Comparison of ENCODE assay signal across 25 cellular contexts in genomic region chr4:119661231-119661630, GRCh38.
"Had no signal": no experiment of that assay in that cellular context is flagged by ENCODE, and none has a peak within 500 bp of the region (broad histone marks: within the 10 kb centered on the region; RNA-seq: fewer than 3 reads in every experiment).

No MANE protein-coding gene starts in this region.

- DNase-seq: cortex of kidney; effector memory CD8-positive, alpha-beta T cell; erythroblast; esophagus squamous epithelium; hypothalamus; immature natural killer cell; islet precursor cell; kidney glomerular epithelial cell; left ventricle myocardium superior; lower lobe of right lung; natural killer cell; sigmoid colon; spleen; stimulated activated CD4-positive, alpha-beta T cell treated with anti-CD3 and anti-CD28 coated beads, Interleukin-4, amount 100 ng/mL, for 4 hours; stimulated activated naive CD8-positive, alpha-beta T cell treated with anti-CD3 and anti-CD28 coated beads, Interleukin-15, Interleukin-2, amounts not matched to agents 100 U/mL and 50 U/mL, for 24 hours; substantia nigra; testis; tibial artery; upper lobe of right lung; uterus had no signal

- H3K27ac ChIP-seq: esophagus squamous epithelium, lower lobe of right lung, neutrophil, parathyroid adenoma, right atrium auricular region, sigmoid colon, spleen, testis, tibial artery, upper lobe of right lung, uterus had no signal

- H3K27me3 ChIP-seq: esophagus squamous epithelium, neutrophil, right atrium auricular region, sigmoid colon, spleen, testis, tibial artery, upper lobe of right lung, uterus had no signal

- H3K4me1 ChIP-seq: parathyroid adenoma, right atrium auricular region, spleen, testis, upper lobe of right lung, uterus had no signal

- H3K36me3 ChIP-seq: esophagus squamous epithelium, lower lobe of right lung, neutrophil, right atrium auricular region, sigmoid colon, spleen, tibial artery, upper lobe of right lung, uterus had no signal

- H2AFZ ChIP-seq: parathyroid adenoma had no signal

- H3K9me3 ChIP-seq: esophagus squamous epithelium, lower lobe of right lung, neutrophil, right atrium auricular region, sigmoid colon, spleen, testis, tibial artery, upper lobe of right lung, uterus had no signal

- FAIRE-seq: frontal cortex had no signal

- ATAC-seq: effector memory CD8-positive, alpha-beta T cell; left ventricle myocardium superior; lower lobe of right lung; natural killer cell; stimulated activated memory B cell treated with anti-CD40 and anti-IgM and Interleukin-4, amounts not matched to agents 10 μg/mL and 1 μg/mL and 100 μg/mL, for 72 hours; stimulated activated naive CD8-positive, alpha-beta T cell treated with anti-CD3 and anti-CD28 coated beads, Interleukin-15, Interleukin-2, amounts not matched to agents 100 U/mL and 50 U/mL, for 24 hours; upper lobe of right lung had no signal

- H3K4me3 ChIP-seq: esophagus squamous epithelium, lower lobe of right lung, right atrium auricular region, sigmoid colon, spleen, testis, tibial artery, upper lobe of right lung, uterus had no signal

- H3K79me2 ChIP-seq: parathyroid adenoma had no signal

- H3K9ac ChIP-seq: parathyroid adenoma had no signal
